ENCODE assay signal across 17 cellular contexts in genomic region chr1:186076006-186076405, GRCh38.
DNase-seq lines count a peak whose midpoint lies in the region; ATAC-seq, FAIRE-seq and TF ChIP-seq lines count a peak whose summit lies in the region.
"Had no signal": no experiment of that assay in that cellular context is flagged by ENCODE, and none has a peak within 500 bp of the region (broad histone marks: within the 10 kb centered on the region; RNA-seq: fewer than 3 reads in every experiment).

No MANE protein-coding gene starts in this region.

- no peaks in the 10 kb centered on the region for H3K36me3 ChIP-seq in astrocyte (ENCODE audit: insufficient read depth, low read length)
- peaks cover 6% of the 10 kb centered on the region for H3K36me3 ChIP-seq in lower lobe of right lung
- no peaks in the 10 kb centered on the region for H3K36me3 ChIP-seq in upper lobe of right lung
- H3K36me3 ChIP-seq: BLaER1, HAP-1 had no signal

- no peak overlapping the region for H3K4me3 Mint-ChIP-seq in astrocyte (ENCODE audit: unreplicated experiment)
- H3K4me3 Mint-ChIP-seq: CD8-positive, alpha-beta T cell had no signal

- H3K36me3 Mint-ChIP-seq in astrocyte (ENCODE audit: low read depth, unreplicated experiment) = peaks cover 11% of the 10 kb centered on the region
- H3K36me3 Mint-ChIP-seq: CD8-positive, alpha-beta T cell had no signal

- peak; percentile 18 for DNase-seq in AG20443 (ENCODE audit: low spot score)
- DNase-seq in astrocyte (ENCODE audit: low read depth) = peak; percentile 11
- DNase-seq in lower lobe of right lung = no peak
- no peak for DNase-seq in upper lobe of right lung
- no peak for DNase-seq in frontal cortex (ENCODE audit: low spot score in 2 of 2)
- no peak for DNase-seq in SHP77 (lab: John Stamatoyannopoulos, UW)
- DNase-seq: ACHN; CD8-positive, alpha-beta T cell; DMS79; KBM-7; MV-4-11; NCI-H1417; NCI-H1930; NCI-H2171 treated with DMSO at 0.1 percent for 48 hours had no signal

- H3K4me1 Mint-ChIP-seq in astrocyte (ENCODE audit: low read depth, unreplicated experiment) = no peaks in the 10 kb centered on the region

- H3K4me2 ChIP-seq in astrocyte (ENCODE audit: low read length) = no peak overlapping the region
- H3K4me2 ChIP-seq: BLaER1 had no signal

- H4K20me1 ChIP-seq in astrocyte (ENCODE audit: insufficient read depth, low read length) = no peaks in the 10 kb centered on the region
- H4K20me1 ChIP-seq: BLaER1 had no signal

- intact Hi-C loops in lower lobe of right lung (cut with DNase I) = no loop called here
- intact Hi-C loops in upper lobe of right lung (cut with DNase I) = no loop called here

- FAIRE-seq in astrocyte (lab: Jason Lieb, UNC) (no peak), frontal cortex (lab: Jason Lieb, UNC) (no peak)

- H3K4me1 ChIP-seq in astrocyte (ENCODE audit: insufficient read depth, low read length) = no peaks in the 10 kb centered on the region
- H3K4me1 ChIP-seq in lower lobe of right lung = peaks cover 4% of the 10 kb centered on the region
- no peaks in the 10 kb centered on the region for H3K4me1 ChIP-seq in upper lobe of right lung
- H3K4me1 ChIP-seq: HAP-1 had no signal

- no peak overlapping the region for H3K9ac ChIP-seq in astrocyte (ENCODE audit: low read length)
- H3K9ac ChIP-seq: BLaER1 had no signal

- peaks cover 3% of the 10 kb centered on the region for H3K9me3 Mint-ChIP-seq in astrocyte (ENCODE audit: unreplicated experiment)
- H3K9me3 Mint-ChIP-seq: CD8-positive, alpha-beta T cell had no signal

- peak; percentile 42 to 67 for ATAC-seq in lower lobe of right lung
- peak; percentile 27 for ATAC-seq in upper lobe of right lung
- no peak for ATAC-seq in HG03457 (IDR thresholded peaks at IDR 0.05; ENCODE audit: unreplicated experiment)
- ATAC-seq: CD8-positive, alpha-beta T cell had no signal

- no peaks in the 10 kb centered on the region for H3K9me3 ChIP-seq in astrocyte (ENCODE audit: insufficient read depth, low read depth, low read length)
- H3K9me3 ChIP-seq in lower lobe of right lung = no peaks in the 10 kb centered on the region
- no peaks in the 10 kb centered on the region for H3K9me3 ChIP-seq in upper lobe of right lung
- H3K9me3 ChIP-seq: BLaER1, HAP-1 had no signal

- H3K27me3 Mint-ChIP-seq in astrocyte (ENCODE audit: low read depth, unreplicated experiment) = no peaks in the 10 kb centered on the region

- H3K27ac Mint-ChIP-seq in astrocyte (ENCODE audit: unreplicated experiment) = no peak overlapping the region
- H3K27ac Mint-ChIP-seq: CD8-positive, alpha-beta T cell had no signal

- H3K79me2 ChIP-seq in astrocyte (ENCODE audit: insufficient read depth, low read length) = no peaks in the 10 kb centered on the region

- H3K4me3 ChIP-seq in astrocyte (ENCODE audit: insufficient read depth, low read depth, low read length) (no peak overlapping the region), lower lobe of right lung (no peak overlapping the region), upper lobe of right lung (no peak overlapping the region)
- H3K4me3 ChIP-seq: BLaER1, HAP-1 had no signal

- H3K27ac ChIP-seq in astrocyte (ENCODE audit: low read depth, low read length) (no peak overlapping the region), lower lobe of right lung (no peak overlapping the region), upper lobe of right lung (no peak overlapping the region)
- H3K27ac ChIP-seq: BLaER1 had no signal

- no peak for TF ChIP-seq CTCF in astrocyte (IDR thresholded peaks at IDR 0.05; ENCODE audit: insufficient read depth, low read depth, low read length)
- no peak for TF ChIP-seq CTCF in lower lobe of right lung (IDR thresholded peaks at IDR 0.05)
- TF ChIP-seq CTCF in upper lobe of right lung (IDR thresholded peaks at IDR 0.05) = no peak

- H3K27me3 ChIP-seq in astrocyte (ENCODE audit: insufficient read depth, low read length) (no peaks in the 10 kb centered on the region), lower lobe of right lung (ENCODE audit: low read depth) (no peaks in the 10 kb centered on the region), upper lobe of right lung (no peaks in the 10 kb centered on the region)
- H3K27me3 ChIP-seq: BLaER1 had no signal

- H2AFZ ChIP-seq in astrocyte (ENCODE audit: low read depth, low read length) = no peak overlapping the region

Comparison
In these comparisons a context has a peak if more than half of its experiments do, and no peak if none do; other contexts are left out.
1. DNase-seq: peak in AG20443 (single experiment) and astrocyte (single experiment); none in lower lobe of right lung (single experiment), upper lobe of right lung (single experiment), frontal cortex (0 of 2) and SHP77 (0 of 2).